ENCODE assay signal across 30 cellular contexts in genomic region chr19:5934002-5934401, GRCh38. TPM values are rescaled to one million over a fixed set of nuclear protein-coding genes. Genes with fewer than 3 reads are reported as not detected.
DNase-seq lines count a peak whose midpoint lies in the region; ATAC-seq and TF ChIP-seq lines count a peak whose summit lies in the region.
"Had no signal": no experiment of that assay in that cellular context is flagged by ENCODE, and none has a peak within 500 bp of the region (broad histone marks: within the 10 kb centered on the region; RNA-seq: fewer than 3 reads in every experiment).

No MANE protein-coding gene starts in this region.

- WGBS in hepatocyte (ENCODE audit: low lambda C conversion rate, missing lambda C conversion rate): 90% methylated on average over 8 of the region's 8 CpGs

- H3K9me3 ChIP-seq in cardiac muscle cell (ENCODE audit: low read depth): no peaks in the 10 kb centered on the region
- no peaks in the 10 kb centered on the region for H3K9me3 ChIP-seq in hepatocyte (ENCODE audit: low read depth)
- no peaks in the 10 kb centered on the region for H3K9me3 ChIP-seq in Caco-2
- H3K9me3 ChIP-seq: suprapubic skin had no signal

- H3K4me2 ChIP-seq in hepatocyte: no peak overlapping the region

- H3K79me2 ChIP-seq in hepatocyte: peaks cover 46% of the 10 kb centered on the region

- H3K9me3 Mint-ChIP-seq in osteocyte (ENCODE audit: unreplicated experiment) (no peaks in the 10 kb centered on the region), Caco-2 (ENCODE audit: unreplicated experiment) (no peaks in the 10 kb centered on the region)
- no peaks in the 10 kb centered on the region for H3K9me3 Mint-ChIP-seq in activated CD8-positive, alpha-beta T cell treated with anti-CD3 and anti-CD28 coated beads for 36 hours
- H3K9me3 Mint-ChIP-seq: activated CD4-positive, alpha-beta T cell treated with anti-CD3 and anti-CD28 coated beads, Interleukin-2, amount 10 ng/mL, durations not matched to agents 7 days and 5 days; naive thymus-derived CD8-positive, alpha-beta T cell; stimulated activated memory B cell treated with anti-CD40 and anti-IgM and Interleukin-4, amounts not matched to agents 10 μg/mL and 1 μg/mL and 100 μg/mL, for 72 hours; T-helper 2 cell treated with Interferon-gamma antibody and Interleukin-4, amounts not matched to agents 5 μg/mL and 100 μg/mL, for 36 hours had no signal

- H4K20me1 ChIP-seq in hepatocyte (ENCODE audit: insufficient read depth, poor library complexity, severe bottlenecking): peaks cover 14% of the 10 kb centered on the region

- no peaks in the 10 kb centered on the region for H3K27me3 ChIP-seq in cardiac muscle cell
- H3K27me3 ChIP-seq in hepatocyte: no peaks in the 10 kb centered on the region
- no peaks in the 10 kb centered on the region for H3K27me3 ChIP-seq in Caco-2 (replicated peaks; ENCODE audit: control insufficient read depth, insufficient read depth, low read length)
- H3K27me3 ChIP-seq: foreskin keratinocyte, suprapubic skin had no signal

- H3K4me1 ChIP-seq in cardiac muscle cell (ENCODE audit: low read depth) (no peaks in the 10 kb centered on the region), hepatocyte (ENCODE audit: insufficient read depth) (peaks cover 28% of the 10 kb centered on the region), Caco-2 (no peaks in the 10 kb centered on the region)
- H3K4me1 ChIP-seq: foreskin keratinocyte, parathyroid adenoma had no signal

- intact Hi-C loops in left cardiac atrium (cut with DNase I) (no loop called here), Caco-2 (cut with micrococcal nuclease; ENCODE audit: unreplicated experiment) (no loop called here)
- intact Hi-C loops in activated CD8-positive, alpha-beta T cell treated with anti-CD3 and anti-CD28 coated beads for 36 hours (cut with micrococcal nuclease): no loop called here

- no peak overlapping the region for H3K4me3 ChIP-seq in cardiac muscle cell
- H3K4me3 ChIP-seq in hepatocyte: no peak overlapping the region
- H3K4me3 ChIP-seq in Caco-2 (ENCODE audit: low read depth, low read length): no peak overlapping the region
- H3K4me3 ChIP-seq: suprapubic skin had no signal

- H3K4me1 Mint-ChIP-seq in osteocyte (ENCODE audit: unreplicated experiment): peaks cover 34% of the 10 kb centered on the region
- H3K4me1 Mint-ChIP-seq in Caco-2 (ENCODE audit: low read depth, unreplicated experiment): no peaks in the 10 kb centered on the region
- no peaks in the 10 kb centered on the region for H3K4me1 Mint-ChIP-seq in activated CD8-positive, alpha-beta T cell treated with anti-CD3 and anti-CD28 coated beads for 36 hours (ENCODE audit: low read depth)
- H3K4me1 Mint-ChIP-seq: activated CD4-positive, alpha-beta T cell treated with anti-CD3 and anti-CD28 coated beads, Interleukin-2, amount 10 ng/mL, durations not matched to agents 7 days and 5 days; activated CD8-positive, alpha-beta memory T cell treated with anti-CD3 and anti-CD28 coated beads, Interleukin-2, amount 10 ng/mL, durations not matched to agents 7 days and 5 days had no signal

- no peaks in the 10 kb centered on the region for H3K9me2 ChIP-seq in hepatocyte (replicated peaks; ENCODE audit: insufficient read depth)

- no TSS peak for BruUV-seq in Caco-2 (replicated peaks; lab: Mats Ljungman, UMichigan)

- H3K4me3 Mint-ChIP-seq in osteocyte (ENCODE audit: unreplicated experiment) (no peak overlapping the region), Caco-2 (ENCODE audit: unreplicated experiment) (no peak overlapping the region)
- no peak overlapping the region for H3K4me3 Mint-ChIP-seq in activated CD8-positive, alpha-beta T cell treated with anti-CD3 and anti-CD28 coated beads for 36 hours
- H3K4me3 Mint-ChIP-seq: activated CD4-positive, alpha-beta T cell treated with anti-CD3 and anti-CD28 coated beads, Interleukin-2, amount 10 ng/mL, durations not matched to agents 7 days and 5 days; activated CD8-positive, alpha-beta memory T cell treated with anti-CD3 and anti-CD28 coated beads, Interleukin-2, amount 10 ng/mL, durations not matched to agents 7 days and 5 days; CD4-positive, alpha-beta memory T cell; naive thymus-derived CD8-positive, alpha-beta T cell; stimulated activated memory B cell treated with anti-CD40 and anti-IgM and Interleukin-4, amounts not matched to agents 10 μg/mL and 1 μg/mL and 100 μg/mL, for 72 hours; T-helper 2 cell treated with Interferon-gamma antibody and Interleukin-4, amounts not matched to agents 5 μg/mL and 100 μg/mL, for 36 hours had no signal

- no peaks in the 10 kb centered on the region for H3K27me3 Mint-ChIP-seq in osteocyte (ENCODE audit: unreplicated experiment)
- H3K27me3 Mint-ChIP-seq in Caco-2 (ENCODE audit: insufficient read depth, unreplicated experiment): no peaks in the 10 kb centered on the region
- H3K27me3 Mint-ChIP-seq in activated CD8-positive, alpha-beta T cell treated with anti-CD3 and anti-CD28 coated beads for 36 hours: no peaks in the 10 kb centered on the region
- H3K27me3 Mint-ChIP-seq: activated CD4-positive, alpha-beta T cell treated with anti-CD3 and anti-CD28 coated beads, Interleukin-2, amount 10 ng/mL, durations not matched to agents 7 days and 5 days; activated CD8-positive, alpha-beta memory T cell treated with anti-CD3 and anti-CD28 coated beads, Interleukin-2, amount 10 ng/mL, durations not matched to agents 7 days and 5 days; CD4-positive, alpha-beta memory T cell; naive thymus-derived CD8-positive, alpha-beta T cell; stimulated activated memory B cell treated with anti-CD40 and anti-IgM and Interleukin-4, amounts not matched to agents 10 μg/mL and 1 μg/mL and 100 μg/mL, for 72 hours had no signal

- peak overlapping the region; percentile 96 for H3K27ac Mint-ChIP-seq in osteocyte (ENCODE audit: unreplicated experiment)
- H3K27ac Mint-ChIP-seq in Caco-2 (ENCODE audit: unreplicated experiment): no peak overlapping the region
- no peak overlapping the region for H3K27ac Mint-ChIP-seq in activated CD8-positive, alpha-beta T cell treated with anti-CD3 and anti-CD28 coated beads for 36 hours
- H3K27ac Mint-ChIP-seq: activated CD4-positive, alpha-beta T cell treated with anti-CD3 and anti-CD28 coated beads, Interleukin-2, amount 10 ng/mL, durations not matched to agents 7 days and 5 days; activated CD8-positive, alpha-beta memory T cell treated with anti-CD3 and anti-CD28 coated beads, Interleukin-2, amount 10 ng/mL, durations not matched to agents 7 days and 5 days; stimulated activated memory B cell treated with anti-CD40 and anti-IgM and Interleukin-4, amounts not matched to agents 10 μg/mL and 1 μg/mL and 100 μg/mL, for 72 hours; T-helper 2 cell treated with Interferon-gamma antibody and Interleukin-4, amounts not matched to agents 5 μg/mL and 100 μg/mL, for 36 hours had no signal

- H3K36me3 ChIP-seq in cardiac muscle cell (peaks cover 30% of the 10 kb centered on the region), hepatocyte (replicated peaks; ENCODE audit: insufficient read depth, low read depth) (no peaks in the 10 kb centered on the region), Caco-2 (ENCODE audit: control insufficient read depth, insufficient read depth, low read length) (no peaks in the 10 kb centered on the region; the same call in 1 of the 2 replicates)

- CTCF ChIA-PET in Caco-2 (lab: Charles Lee): no interaction called here
- CTCF ChIA-PET in activated CD8-positive, alpha-beta T cell treated with anti-CD3 and anti-CD28 coated beads for 36 hours (lab: Charles Lee): no interaction called here

- H3K36me3 Mint-ChIP-seq in osteocyte (ENCODE audit: unreplicated experiment) (peaks cover 15% of the 10 kb centered on the region), Caco-2 (ENCODE audit: insufficient read depth, unreplicated experiment) (peaks cover 62% of the 10 kb centered on the region)
- H3K36me3 Mint-ChIP-seq in activated CD8-positive, alpha-beta T cell treated with anti-CD3 and anti-CD28 coated beads for 36 hours (ENCODE audit: low read depth): peaks cover 11% of the 10 kb centered on the region

- no peak for ATAC-seq in left cardiac atrium
- ATAC-seq in activated CD8-positive, alpha-beta T cell treated with anti-CD3 and anti-CD28 coated beads for 36 hours: no peak
- ATAC-seq: activated CD8-positive, alpha-beta memory T cell treated with anti-CD3 and anti-CD28 coated beads, Interleukin-2, amount 10 ng/mL, durations not matched to agents 7 days and 5 days; foreskin keratinocyte; HepG2; naive thymus-derived CD8-positive, alpha-beta T cell; PC-3; Right ventricle myocardium inferior; stimulated activated memory B cell treated with anti-CD40 and anti-IgM and Interleukin-4, amounts not matched to agents 10 μg/mL and 1 μg/mL and 100 μg/mL, for 72 hours had no signal

- DNase-seq in cardiac muscle cell (ENCODE audit: low read depth in 1 of 2, low spot score in 1 of 2) (no peak), left cardiac atrium (no peak), hepatocyte (ENCODE audit: low spot score) (no peak), osteocyte (ENCODE audit: extremely low spot score, unreplicated experiment) (no peak), NCI-H2227 (lab: John Stamatoyannopoulos, UW; ENCODE audit: unreplicated experiment) (no peak), Caco-2 (no peak)
- no peak for DNase-seq in activated CD4-positive, alpha-beta T cell treated with anti-CD3 and anti-CD28 coated beads, Interleukin-2, amount 50 U/mL, for 4 hours
- no peak for DNase-seq in activated CD8-positive, alpha-beta T cell treated with anti-CD3 and anti-CD28 coated beads for 36 hours
- DNase-seq: 8988T; activated CD4-positive, alpha-beta T cell treated with anti-CD3 and anti-CD28 coated beads, Interleukin-2, amount 10 ng/mL, durations not matched to agents 7 days and 5 days; activated CD8-positive, alpha-beta memory T cell treated with anti-CD3 and anti-CD28 coated beads, Interleukin-2, amount 10 ng/mL, durations not matched to agents 7 days and 5 days; activated naive CD4-positive, alpha-beta T cell; activated T-cell treated with anti-CD3 and anti-CD28 coated beads, Interleukin-2, amount 50 U/mL, for 48 hours; CD4-positive, alpha-beta memory T cell; cerebellar nuclear complex; foreskin keratinocyte; naive thymus-derived CD8-positive, alpha-beta T cell; NCI-H1694; NCI-H2171 treated with DMSO at 0.1 percent for 48 hours; NCI-H524; NK-92 treated with Interleukin-12 subunit alpha and Interleukin-12 subunit beta, amount 100 ng/mL, for 24 hours; PC-3; stimulated activated CD4-positive, alpha-beta T cell treated with anti-CD3 and anti-CD28 coated beads, Interleukin-12 subunit alpha, Interleukin-12 subunit beta, amount 100 ng/mL, for 4 hours; stimulated activated CD4-positive, alpha-beta T cell treated with anti-CD3 and anti-CD28 coated beads, Interleukin-4, amount 100 ng/mL, for 1 hour had no signal

- TF ChIP-seq CTCF in cardiac muscle cell (IDR thresholded peaks at IDR 0.05; ENCODE audit: low read depth, low read length) (no peak), hepatocyte (IDR thresholded peaks at IDR 0.05; ENCODE audit: poor library complexity) (no peak), osteocyte (IDR thresholded peaks at IDR 0.05) (no peak), Caco-2 (IDR thresholded peaks at IDR 0.05; ENCODE audit: insufficient read depth in 1 of 2, low read depth in 1 of 2, low read length in 1 of 2, severe bottlenecking in 1 of 2, unreplicated experiment in 1 of 2) (no peak)
- TF ChIP-seq CTCF in activated CD8-positive, alpha-beta T cell treated with anti-CD3 and anti-CD28 coated beads for 36 hours (IDR thresholded peaks at IDR 0.05): no peak

- H2AFZ ChIP-seq in hepatocyte: no peak overlapping the region
- H2AFZ ChIP-seq: parathyroid adenoma had no signal

- H3K27ac ChIP-seq in cardiac muscle cell (peak overlapping the region; percentile 74), hepatocyte (peak overlapping the region; percentile 71)
- H3K27ac ChIP-seq: foreskin keratinocyte, parathyroid adenoma had no signal

- POLR2A ChIA-PET in Caco-2 (lab: Charles Lee): no interaction called here
- POLR2A ChIA-PET in activated CD8-positive, alpha-beta T cell treated with anti-CD3 and anti-CD28 coated beads for 36 hours (lab: Charles Lee): no interaction called here

RNA-seq across cellular contexts. Expression of gene CAPS, which starts 19.9 kb away (rescaled TPM):
- total RNA-seq in cardiac muscle cell (14.4 and 23.6 TPM in 2 replicates), left cardiac atrium (1 to 10 TPM; 6.6 to 6.9 TPM), hepatocyte (7.5 and 15.5 TPM in 2 replicates), osteocyte (14.4 and 15.6 TPM in 2 replicates), Caco-2 (2022) (5.8 and 7.2 TPM in 2 replicates)
- polyA plus RNA-seq in cardiac muscle cell (14.1 and 17.7 TPM in 2 replicates), hepatocyte (17.8 and 23.1 TPM in 2 replicates)
- total RNA-seq in activated CD8-positive, alpha-beta T cell treated with anti-CD3 and anti-CD28 coated beads for 36 hours: 1 to 10 TPM; 2.1 to 2.8 TPM

RNA-seq across cellular contexts. Expression of gene VMAC, which starts 29.3 kb away (rescaled TPM):
- total RNA-seq in cardiac muscle cell (13.0 and 23.1 TPM in 2 replicates), left cardiac atrium (1 to 10 TPM; 1.9 to 3.3 TPM), hepatocyte (4.3 and 5.9 TPM in 2 replicates), osteocyte (10.0 and 10.7 TPM in 2 replicates), Caco-2 (2022) (4.7 and 4.8 TPM in 2 replicates)
- polyA plus RNA-seq in cardiac muscle cell (3.9 and 6.2 TPM in 2 replicates), hepatocyte (3.1 and 4.5 TPM in 2 replicates)
- total RNA-seq in activated CD8-positive, alpha-beta T cell treated with anti-CD3 and anti-CD28 coated beads for 36 hours: 1 to 10 TPM; 1.2 to 2.5 TPM

RNA-seq across cellular contexts. Expression of gene NDUFA11, which starts 30.4 kb away (rescaled TPM):
- total RNA-seq in cardiac muscle cell: 295 and 485 TPM in 2 replicates
- 738 and 760 TPM in 2 replicates for polyA plus RNA-seq in cardiac muscle cell
- total RNA-seq in left cardiac atrium: 100 to 1,000 TPM; 503 to 537 TPM
- total RNA-seq in hepatocyte: 158 and 171 TPM in 2 replicates
- 437 and 441 TPM in 2 replicates for polyA plus RNA-seq in hepatocyte
- 253 and 259 TPM in 2 replicates for total RNA-seq in osteocyte
- 272 and 274 TPM in 2 replicates for total RNA-seq in Caco-2 (2022)
- total RNA-seq in activated CD8-positive, alpha-beta T cell treated with anti-CD3 and anti-CD28 coated beads for 36 hours: 100 to 1,000 TPM; 233 to 237 TPM

RNA-seq across cellular contexts. Expression of gene RANBP3, which starts 43.9 kb away (rescaled TPM):
- total RNA-seq in cardiac muscle cell (102 and 108 TPM in 2 replicates), left cardiac atrium (10 to 100 TPM; 44.7 to 52.7 TPM), hepatocyte (51.0 and 78.1 TPM in 2 replicates), osteocyte (74.9 and 81.9 TPM in 2 replicates), Caco-2 (2022) (85.4 and 90.4 TPM in 2 replicates)
- polyA plus RNA-seq in cardiac muscle cell (17.7 and 18.3 TPM in 2 replicates), hepatocyte (10.4 and 16.4 TPM in 2 replicates)
- total RNA-seq in activated CD8-positive, alpha-beta T cell treated with anti-CD3 and anti-CD28 coated beads for 36 hours: 10 to 100 TPM; 74.3 to 87.5 TPM
